In the genomic region with DNA sequence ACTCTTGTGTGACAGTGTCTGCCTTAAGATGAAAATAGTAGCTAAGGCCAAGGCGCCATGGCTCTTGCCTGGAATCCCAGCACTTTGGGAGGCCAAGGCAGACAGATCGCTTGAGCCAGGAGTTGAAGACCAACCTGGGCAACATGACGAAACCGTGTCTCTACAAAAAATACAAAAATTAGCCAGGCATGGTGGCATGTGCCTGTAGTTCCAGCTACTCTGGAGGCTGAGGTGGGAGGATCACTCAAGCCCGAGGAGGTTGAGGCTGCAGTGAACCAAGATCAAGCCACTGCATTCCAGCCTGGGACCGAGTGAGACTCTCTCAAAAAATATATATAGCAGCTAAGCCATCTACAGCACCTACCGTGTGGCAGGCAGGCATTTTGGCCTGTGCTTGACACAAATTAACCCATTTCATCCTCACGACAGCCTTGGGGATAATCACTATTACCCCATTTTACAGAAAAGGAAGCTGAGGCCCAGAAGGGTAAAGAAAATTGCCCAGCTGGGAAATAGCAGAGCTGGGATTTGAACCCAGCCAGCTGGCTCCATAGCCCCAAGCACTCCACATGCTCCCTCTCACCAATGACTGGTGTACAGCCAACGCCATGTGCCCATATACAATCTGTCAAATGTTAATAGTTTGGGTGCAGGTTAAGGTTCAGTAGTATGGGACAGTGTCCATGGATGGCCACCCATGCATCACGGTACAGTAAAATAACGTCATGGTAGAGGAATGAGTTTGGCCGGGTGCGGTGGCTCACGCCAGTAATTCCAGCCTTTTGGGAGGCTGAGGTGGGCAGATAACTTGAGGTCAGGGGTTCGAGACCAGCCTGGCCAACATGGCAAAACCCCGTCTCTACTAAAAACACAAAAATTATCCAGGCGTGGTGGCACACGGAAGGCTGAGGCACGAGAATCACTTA, we compare ENCODE assay signal across 8 cellular contexts. TPM values are rescaled to one million over a fixed set of nuclear protein-coding genes. Genes with fewer than 3 reads are reported as not detected.
A peak's percentile ranks its signal among the peaks of the same experiment; 100 is the strongest.
DNase-seq lines count a peak whose midpoint lies in the region; ATAC-seq, FAIRE-seq and TF ChIP-seq lines count a peak whose summit lies in the region.

No MANE protein-coding gene starts in this region.

- H3K27me3 ChIP-seq in DOHH2 (ENCODE audit: control insufficient read depth, low read length): no peaks in the 10 kb centered on the region
- no peaks in the 10 kb centered on the region for H3K27me3 ChIP-seq in OCI-LY1 (ENCODE audit: insufficient read depth, low read length)
- H3K27me3 ChIP-seq in H1 (replicated peaks in 1 of 4; ENCODE audit: control insufficient read depth in 3 of 4, extremely low read depth in 1 of 4, insufficient read depth in 3 of 4, low read length in 3 of 4): no peaks in the 10 kb centered on the region; a peak in 1 of 7 replicates
- no peaks in the 10 kb centered on the region for H3K27me3 ChIP-seq in osteoblast (ENCODE audit: insufficient read depth, low read length)

- H3K4me2 ChIP-seq in DOHH2 (ENCODE audit: low read length) (peak overlapping the region; percentile 87), OCI-LY1 (ENCODE audit: low read length) (peak overlapping the region; percentile 85), H1 (ENCODE audit: insufficient read depth in 1 of 2, low read depth in 2 of 2, low read length in 2 of 2) (peak overlapping the region; percentile 87 to 98), osteoblast (ENCODE audit: insufficient read depth, low read length) (peak overlapping the region; percentile 99)

- H3F3A ChIP-seq in DOHH2 (ENCODE audit: control insufficient read depth, insufficient read depth): 0 out of 2 replicates have a peak, but pooled peaks cover 2% of the 10 kb centered on the region
- peaks cover 6% of the 10 kb centered on the region; the same call in 1 of the 2 replicates for H3F3A ChIP-seq in OCI-LY1 (ENCODE audit: insufficient read depth, low read length)

- peak overlapping the region; percentile 90 for H3K4me3 ChIP-seq in DOHH2 (ENCODE audit: low read length)
- peak overlapping the region; percentile 98 for H3K4me3 ChIP-seq in OCI-LY1 (ENCODE audit: low read depth, low read length, poor library complexity, severe bottlenecking)
- H3K4me3 ChIP-seq in H1 (ENCODE audit: extremely low read depth in 1 of 4, insufficient read depth in 2 of 4, low read depth in 3 of 4, low read length in 4 of 4): peak overlapping the region; percentile 78 to 96 (median 90); a peak in 7 of 8 replicates
- H3K4me3 ChIP-seq in osteoblast (ENCODE audit: insufficient read depth, low read length): peak overlapping the region; percentile 80

- H4K5ac ChIP-seq in H1 (ENCODE audit: insufficient read length, low read depth, low read length): no peak overlapping the region

- no peak overlapping the region for H2AFZ ChIP-seq in OCI-LY1 (ENCODE audit: low read length)
- H2AFZ ChIP-seq in H1 (ENCODE audit: low read length): no peak overlapping the region
- no peak overlapping the region for H2AFZ ChIP-seq in osteoblast (ENCODE audit: low read length)

- peak overlapping the region; percentile 36 for H3K4ac ChIP-seq in H1 (replicated peaks; ENCODE audit: insufficient read length, low read depth, low read length)

- 76% methylated on average over 19 of the region's 19 CpGs; no CpG with 5 or more reads in 1 of the 2 experiments for WGBS in H1 (ENCODE audit: extremely low coverage in 1 of 2, insufficient coverage in 1 of 2, insufficient read length in 1 of 2, insufficient replicate concordance in 2 of 2, low coverage in 1 of 2, low lambda C conversion rate in 2 of 2, missing lambda C conversion rate in 1 of 2), 2 experiments

- peak overlapping the region; percentile 84 for H2BK12ac ChIP-seq in H1 (ENCODE audit: low read depth, low read length)

- H4K20me1 ChIP-seq in DOHH2 (ENCODE audit: control insufficient read depth, insufficient read depth, low read depth, low read length) (peaks cover 25% of the 10 kb centered on the region; the same call in 1 of the 2 replicates), OCI-LY1 (ENCODE audit: insufficient read depth, low read length) (no peaks in the 10 kb centered on the region), H1 (replicated peaks in 1 of 2; ENCODE audit: control insufficient read depth in 1 of 2, insufficient read depth in 2 of 2, low read length in 2 of 2) (peaks cover 15 to 29% of the 10 kb centered on the region in 2 experiments), osteoblast (ENCODE audit: insufficient read depth, low read length) (peaks cover 40% of the 10 kb centered on the region)

- H2BK120ac ChIP-seq in H1 (replicated peaks; ENCODE audit: low read depth, low read length): no peak overlapping the region

- POLR2A ChIA-PET in H1 (lab: Charles Lee; ENCODE audit: partially characterized antibody): interaction anchor here (0.6 to 18.4 kb wide), 35 partner anchors 8 to 328 kb away, joined by 3 to 333 read pairs (median 5); a partner anchor contains a TSS

- no peak for ATAC-seq in GM18909 (IDR thresholded peaks at IDR 0.05; ENCODE audit: poor library complexity, unreplicated experiment)

- peak overlapping the region; percentile 62; the same call in 1 of the 2 replicates for H4K8ac ChIP-seq in H1 (ENCODE audit: extremely low read depth, insufficient read depth, low read length)

- peaks cover 76% of the 10 kb centered on the region for H3K36me3 ChIP-seq in DOHH2 (ENCODE audit: control insufficient read depth, low read length)
- H3K36me3 ChIP-seq in OCI-LY1 (ENCODE audit: insufficient read depth, low read length): peaks cover 52% of the 10 kb centered on the region
- H3K36me3 ChIP-seq in H1 (ENCODE audit: control insufficient read depth in 2 of 4, insufficient read depth in 4 of 4, low read length in 3 of 4): peaks cover 20 to 53% (median 34%) of the 10 kb centered on the region in 4 experiments
- peaks cover 42% of the 10 kb centered on the region for H3K36me3 ChIP-seq in osteoblast (ENCODE audit: insufficient read depth, low read length)

- no peak overlapping the region for H3K23ac ChIP-seq in H1 (ENCODE audit: insufficient read length)

- no peak overlapping the region for H2BK15ac ChIP-seq in H1 (ENCODE audit: low read length)

- H3K56ac ChIP-seq in H1 (replicated peaks; ENCODE audit: insufficient read length, low read depth, low read length): peak overlapping the region; percentile 17

- H4K91ac ChIP-seq in H1 (replicated peaks; ENCODE audit: insufficient read length, low read length): no peak overlapping the region

- peaks cover 15% of the 10 kb centered on the region for H3K23me2 ChIP-seq in H1 (ENCODE audit: low read depth, low read length)

- peak overlapping the region; percentile 87 for H3K9ac ChIP-seq in OCI-LY1 (ENCODE audit: low read length)
- H3K9ac ChIP-seq in H1 (replicated peaks in 1 of 4; ENCODE audit: extremely low read depth in 1 of 4, low read depth in 3 of 4, low read length in 3 of 4): peak overlapping the region in 3 of 4 experiments; percentile 16 to 89 (median 40); a peak in 6 of 7 replicates

- H3K14ac ChIP-seq in H1 (ENCODE audit: insufficient read length): no peak overlapping the region

- DNase-seq in H1 (ENCODE audit: low read depth in 1 of 2, low spot score in 2 of 2) (no peak), osteoblast (ENCODE audit: insufficient read length, low spot score, missing footprints) (no peak), C1 segment of cervical spinal cord (lab: John Stamatoyannopoulos, UW) (no peak), NCI-H1105 (lab: John Stamatoyannopoulos, UW) (no peak), NCI-H2107 (lab: John Stamatoyannopoulos, UW) (no peak)

- FAIRE-seq in H1 (lab: Jason Lieb, UNC): no peak

- H3K9me3 ChIP-seq in DOHH2 (ENCODE audit: control insufficient read depth, insufficient read depth, low read length) (no peaks in the 10 kb centered on the region; the same call in 1 of the 2 replicates), OCI-LY1 (ENCODE audit: low read length) (no peaks in the 10 kb centered on the region), H1 (ENCODE audit: insufficient read depth in 2 of 2, low read depth in 1 of 2, low read length in 1 of 2) (no peaks in the 10 kb centered on the region), osteoblast (ENCODE audit: low read depth, low read length) (no peaks in the 10 kb centered on the region)

- TF ChIP-seq CTCF in DOHH2 (IDR thresholded peaks at IDR 0.05; ENCODE audit: low read depth, low read length, poor library complexity, severe bottlenecking) (no peak), OCI-LY1 (IDR thresholded peaks at IDR 0.05; ENCODE audit: low read length) (no peak), H1 (IDR thresholded peaks at IDR 0.05; ENCODE audit: control extremely low read depth in 1 of 3, insufficient read depth in 1 of 3, low read depth in 1 of 3, low read length in 3 of 3) (no peak), osteoblast (IDR thresholded peaks at IDR 0.05; ENCODE audit: extremely low read depth, low read depth, low read length) (no peak)

- peaks cover 32% of the 10 kb centered on the region for H3K4me1 ChIP-seq in DOHH2 (ENCODE audit: control insufficient read depth, low read length)
- peaks cover 31% of the 10 kb centered on the region for H3K4me1 ChIP-seq in OCI-LY1 (ENCODE audit: insufficient read depth, low read length, severe bottlenecking)
- peaks cover 6 to 21% (median 10%) of the 10 kb centered on the region in 4 experiments; a peak in 6 of 7 replicates for H3K4me1 ChIP-seq in H1 (replicated peaks in 1 of 4; ENCODE audit: control insufficient read depth in 3 of 4, insufficient read depth in 4 of 4, low read length in 3 of 4)
- H3K4me1 ChIP-seq in osteoblast (ENCODE audit: insufficient read depth, low read length): peaks cover 39% of the 10 kb centered on the region

- peak in 1 of 2 experiments; percentile 3; a peak in 1 of 3 replicates for TF ChIP-seq POLR2A in H1 (IDR thresholded peaks at IDR 0.05; ENCODE audit: control extremely low read depth in 1 of 2, low read depth in 2 of 2, low read length in 2 of 2)

- no peaks in the 10 kb centered on the region for H3K9me2 ChIP-seq in DOHH2 (replicated peaks; ENCODE audit: control insufficient read depth, low read length)
- H3K9me2 ChIP-seq in OCI-LY1 (ENCODE audit: low read depth, low read length): no peaks in the 10 kb centered on the region

- H2BK5ac ChIP-seq in H1 (ENCODE audit: low read depth, low read length): peak overlapping the region; percentile 95

- peaks cover 8% of the 10 kb centered on the region for H3K79me1 ChIP-seq in H1 (ENCODE audit: low read depth, low read length)

- 0 out of 2 replicates have a peak overlapping the region, but pooled peaks have one; percentile 61 for H2BK20ac ChIP-seq in H1 (ENCODE audit: low read length)

- TF ChIP-seq RAD21 in H1 (IDR thresholded peaks at IDR 0.05 in 1 of 2, conservative IDR thresholded peaks at IDR 0.05 in 1 of 2; ENCODE audit: low read depth in 2 of 2, low read length in 2 of 2): no peak

- peak overlapping the region; percentile 18; the same call in 1 of the 2 replicates for H2AK5ac ChIP-seq in H1 (ENCODE audit: low read depth, low read length)

- H3K79me2 ChIP-seq in DOHH2 (ENCODE audit: control insufficient read depth, low read length) (peaks cover 72% of the 10 kb centered on the region), OCI-LY1 (ENCODE audit: insufficient read depth, low read length) (peaks cover 42% of the 10 kb centered on the region), H1 (ENCODE audit: control insufficient read depth in 1 of 2, insufficient read depth in 2 of 2, low read length in 2 of 2) (peaks cover 29 to 67% of the 10 kb centered on the region in 2 experiments), osteoblast (ENCODE audit: insufficient read depth, low read length) (peaks cover 72% of the 10 kb centered on the region)

- no peak overlapping the region; the same call in 1 of the 2 replicates for H3K18ac ChIP-seq in H1 (ENCODE audit: extremely low read depth, low read length)

- no peak for TF ChIP-seq EP300 in H1 (IDR thresholded peaks at IDR 0.05; ENCODE audit: borderline replicate concordance in 1 of 2, low read depth in 2 of 2, low read length in 2 of 2)

- H3K27ac ChIP-seq in DOHH2 (ENCODE audit: low read depth, low read length): peak overlapping the region; percentile 89
- peak overlapping the region; percentile 95 for H3K27ac ChIP-seq in OCI-LY1 (ENCODE audit: low read depth, low read length, poor library complexity, severe bottlenecking)
- H3K27ac ChIP-seq in H1 (ENCODE audit: low read depth, low read length): peak overlapping the region; percentile 90
- H3K27ac ChIP-seq in osteoblast (ENCODE audit: low read depth, low read length): peak overlapping the region; percentile 97

- CTCF ChIA-PET in H1 (lab: Charles Lee; ENCODE audit: partially characterized antibody): interaction anchor here (1.3 to 4.1 kb wide), 9 partner anchors 12 to 69 kb away, joined by 3 to 25 read pairs (median 4); no protein-coding TSS in a partner anchor

RNA-seq across cellular contexts. Expression of a gene that starts 3.1 kb away (rescaled TPM):
- total RNA-seq in H1 (2021; fragmentation: NEBNext Ultra II Directional; extraction: Animal tissue kit (Norgen Biotek cat#: 25700)): 290 and 291 TPM in 2 replicates
- 351 and 475 TPM in 2 replicates for polyA plus RNA-seq in H1 (2011; rRNA removed)
- 305 TPM for polyA plus RNA-seq in H1 (2011; cell fraction: cytosol; rRNA removed)
- 293 TPM for polyA plus RNA-seq in H1 (2011; cell fraction: nucleus; rRNA removed)
- 192 to 294 TPM (median 290 TPM) in 4 replicates for polyA plus RNA-seq in H1 (2012, experiment 1 of 2)
- polyA plus RNA-seq in H1 (2012, experiment 2 of 2): 364 TPM
- polyA plus RNA-seq in H1 (2013, experiment 1 of 2): 328 TPM
- 322 TPM for polyA plus RNA-seq in H1 (2013, experiment 2 of 2)
- polyA minus RNA-seq in H1 (2011; rRNA and poly(A)+ RNA removed): 271 and 323 TPM in 2 replicates
- 153 TPM for polyA minus RNA-seq in H1 (2011; cell fraction: cytosol; rRNA and poly(A)+ RNA removed)
- polyA minus RNA-seq in H1 (2011; cell fraction: nucleus; rRNA and poly(A)+ RNA removed): 89.0 TPM
- 274 and 354 TPM in 2 replicates for total RNA-seq in osteoblast

RNA-seq across cellular contexts. Expression of a gene that starts 39.1 kb away (rescaled TPM):
- total RNA-seq in H1 (2021; fragmentation: NEBNext Ultra II Directional; extraction: Animal tissue kit (Norgen Biotek cat#: 25700)): 120 and 124 TPM in 2 replicates
- polyA plus RNA-seq in H1 (2011; rRNA removed): 187 and 298 TPM in 2 replicates
- 187 TPM for polyA plus RNA-seq in H1 (2011; cell fraction: cytosol; rRNA removed)
- 357 TPM for polyA plus RNA-seq in H1 (2011; cell fraction: nucleus; rRNA removed)
- 79.5 to 127 TPM (median 116 TPM) in 4 replicates for polyA plus RNA-seq in H1 (2012, experiment 1 of 2)
- polyA plus RNA-seq in H1 (2012, experiment 2 of 2): 86.4 TPM
- 74.9 TPM for polyA plus RNA-seq in H1 (2013, experiment 1 of 2)
- polyA plus RNA-seq in H1 (2013, experiment 2 of 2): 72.9 TPM
- 98.5 and 101 TPM in 2 replicates for polyA minus RNA-seq in H1 (2011; rRNA and poly(A)+ RNA removed)
- 89.5 TPM for polyA minus RNA-seq in H1 (2011; cell fraction: cytosol; rRNA and poly(A)+ RNA removed)
- 111 TPM for polyA minus RNA-seq in H1 (2011; cell fraction: nucleus; rRNA and poly(A)+ RNA removed)
- total RNA-seq in osteoblast: 56.3 and 56.5 TPM in 2 replicates

RNA-seq across cellular contexts. Expression of a gene that starts 39.5 kb away (rescaled TPM):
- 24.4 and 24.8 TPM in 2 replicates for total RNA-seq in H1 (2021; fragmentation: NEBNext Ultra II Directional; extraction: Animal tissue kit (Norgen Biotek cat#: 25700))
- 17.1 and 29.1 TPM in 2 replicates for polyA plus RNA-seq in H1 (2011; rRNA removed)
- 16.6 TPM for polyA plus RNA-seq in H1 (2011; cell fraction: cytosol; rRNA removed)
- polyA plus RNA-seq in H1 (2011; cell fraction: nucleus; rRNA removed): 36.2 TPM
- polyA plus RNA-seq in H1 (2012, experiment 1 of 2): 22.3 to 27.7 TPM (median 25.3 TPM) in 4 replicates
- 18.2 TPM for polyA plus RNA-seq in H1 (2012, experiment 2 of 2)
- 31.2 TPM for polyA plus RNA-seq in H1 (2013, experiment 1 of 2)
- polyA plus RNA-seq in H1 (2013, experiment 2 of 2): 30.1 TPM
- polyA minus RNA-seq in H1 (2011; rRNA and poly(A)+ RNA removed): 9.1 and 10.6 TPM in 2 replicates
- polyA minus RNA-seq in H1 (2011; cell fraction: cytosol; rRNA and poly(A)+ RNA removed): 10.7 TPM
- polyA minus RNA-seq in H1 (2011; cell fraction: nucleus; rRNA and poly(A)+ RNA removed): 13.1 TPM
- 18.0 and 18.5 TPM in 2 replicates for total RNA-seq in osteoblast
